ENCODE assay signal across 1 cellular context in the genomic region with DNA sequence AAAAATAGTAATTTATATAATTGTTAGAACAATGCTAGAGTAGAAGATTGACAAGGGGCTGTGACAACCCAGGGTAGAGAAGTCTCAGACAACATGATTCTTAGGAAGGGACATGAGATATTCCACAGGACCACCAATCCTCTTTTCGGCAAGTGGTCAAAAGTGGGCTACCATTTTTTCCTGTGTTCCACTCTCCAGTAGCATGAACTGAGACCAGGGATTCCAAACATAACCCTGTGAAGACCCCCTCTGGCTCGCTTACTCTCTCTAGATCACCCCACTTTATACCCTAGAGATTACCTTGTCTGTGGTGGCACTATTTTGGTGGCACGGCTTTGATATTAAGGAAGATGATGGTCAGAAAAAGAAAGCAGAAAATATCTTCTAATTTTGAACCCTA.
A peak's percentile ranks its signal among the peaks of the same experiment; 100 is the strongest.
TF ChIP-seq lines count a peak whose summit lies in the region.

No MANE protein-coding gene starts in this region.

TF ChIP-seq in GM12878, 131 proteins besides CTCF, POLR2A, EP300 and RAD21 (continues in another document):
- no peak for TF ChIP-seq CEBPZ (IDR thresholded peaks at IDR 0.05; ENCODE audit: low read depth, low read length)
- TF ChIP-seq RELB (IDR thresholded peaks at IDR 0.05; ENCODE audit: low read depth), result no peak
- no peak for TF ChIP-seq NFYA (IDR thresholded peaks at IDR 0.05; ENCODE audit: borderline replicate concordance, low read depth, low read length)
- no peak for TF ChIP-seq HSF1 (IDR thresholded peaks at IDR 0.05; ENCODE audit: low read depth, low read length)
- no peak for TF ChIP-seq TCF7 (IDR thresholded peaks at IDR 0.05; ENCODE audit: borderline replicate concordance)
- TF ChIP-seq TCF3 (IDR thresholded peaks at IDR 0.05; ENCODE audit: borderline replicate concordance, insufficient read depth, low read depth, low read length), result no peak
- TF ChIP-seq POLR2AphosphoS2 (IDR thresholded peaks at IDR 0.05; ENCODE audit: low read depth, low read length), result 0 out of 2 replicates have a peak, but pooled peaks have one; percentile 80
- no peak for TF ChIP-seq ZNF622 (IDR thresholded peaks at IDR 0.05)
- TF ChIP-seq, protein P1, sequence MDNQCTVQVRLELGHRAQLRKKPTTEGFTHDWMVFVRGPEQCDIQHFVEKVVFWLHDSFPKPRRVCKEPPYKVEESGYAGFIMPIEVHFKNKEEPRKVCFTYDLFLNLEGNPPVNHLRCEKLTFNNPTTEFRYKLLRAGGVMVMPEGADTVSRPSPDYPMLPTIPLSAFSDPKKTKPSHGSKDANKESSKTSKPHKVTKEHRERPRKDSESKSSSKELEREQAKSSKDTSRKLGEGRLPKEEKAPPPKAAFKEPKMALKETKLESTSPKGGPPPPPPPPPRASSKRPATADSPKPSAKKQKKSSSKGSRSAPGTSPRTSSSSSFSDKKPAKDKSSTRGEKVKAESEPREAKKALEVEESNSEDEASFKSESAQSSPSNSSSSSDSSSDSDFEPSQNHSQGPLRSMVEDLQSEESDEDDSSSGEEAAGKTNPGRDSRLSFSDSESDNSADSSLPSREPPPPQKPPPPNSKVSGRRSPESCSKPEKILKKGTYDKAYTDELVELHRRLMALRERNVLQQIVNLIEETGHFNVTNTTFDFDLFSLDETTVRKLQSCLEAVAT (IDR thresholded peaks at IDR 0.05), result peak; percentile 53
- no peak for TF ChIP-seq RB1 (IDR thresholded peaks at IDR 0.05; ENCODE audit: borderline replicate concordance)
- 0 out of 2 replicates have a peak, but pooled peaks have one; percentile 31 for TF ChIP-seq BMI1 (IDR thresholded peaks at IDR 0.05; ENCODE audit: borderline replicate concordance)
- TF ChIP-seq MYB (IDR thresholded peaks at IDR 0.05; ENCODE audit: borderline replicate concordance, low read depth, low read length), result no peak
- TF ChIP-seq, protein P2, sequence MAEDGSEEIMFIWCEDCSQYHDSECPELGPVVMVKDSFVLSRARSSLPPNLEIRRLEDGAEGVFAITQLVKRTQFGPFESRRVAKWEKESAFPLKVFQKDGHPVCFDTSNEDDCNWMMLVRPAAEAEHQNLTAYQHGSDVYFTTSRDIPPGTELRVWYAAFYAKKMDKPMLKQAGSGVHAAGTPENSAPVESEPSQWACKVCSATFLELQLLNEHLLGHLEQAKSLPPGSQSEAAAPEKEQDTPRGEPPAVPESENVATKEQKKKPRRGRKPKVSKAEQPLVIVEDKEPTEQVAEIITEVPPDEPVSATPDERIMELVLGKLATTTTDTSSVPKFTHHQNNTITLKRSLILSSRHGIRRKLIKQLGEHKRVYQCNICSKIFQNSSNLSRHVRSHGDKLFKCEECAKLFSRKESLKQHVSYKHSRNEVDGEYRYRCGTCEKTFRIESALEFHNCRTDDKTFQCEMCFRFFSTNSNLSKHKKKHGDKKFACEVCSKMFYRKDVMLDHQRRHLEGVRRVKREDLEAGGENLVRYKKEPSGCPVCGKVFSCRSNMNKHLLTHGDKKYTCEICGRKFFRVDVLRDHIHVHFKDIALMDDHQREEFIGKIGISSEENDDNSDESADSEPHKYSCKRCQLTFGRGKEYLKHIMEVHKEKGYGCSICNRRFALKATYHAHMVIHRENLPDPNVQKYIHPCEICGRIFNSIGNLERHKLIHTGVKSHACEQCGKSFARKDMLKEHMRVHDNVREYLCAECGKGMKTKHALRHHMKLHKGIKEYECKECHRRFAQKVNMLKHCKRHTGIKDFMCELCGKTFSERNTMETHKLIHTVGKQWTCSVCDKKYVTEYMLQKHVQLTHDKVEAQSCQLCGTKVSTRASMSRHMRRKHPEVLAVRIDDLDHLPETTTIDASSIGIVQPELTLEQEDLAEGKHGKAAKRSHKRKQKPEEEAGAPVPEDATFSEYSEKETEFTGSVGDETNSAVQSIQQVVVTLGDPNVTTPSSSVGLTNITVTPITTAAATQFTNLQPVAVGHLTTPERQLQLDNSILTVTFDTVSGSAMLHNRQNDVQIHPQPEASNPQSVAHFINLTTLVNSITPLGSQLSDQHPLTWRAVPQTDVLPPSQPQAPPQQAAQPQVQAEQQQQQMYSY (CRISPR knock-in tag; IDR thresholded peaks at IDR 0.05), result peak; percentile 13; the same call in 1 of the 2 replicates
- peak; percentile 57; the same call in 1 of the 2 replicates for TF ChIP-seq SMAD5 (IDR thresholded peaks at IDR 0.05; ENCODE audit: low read depth)
- TF ChIP-seq HDGF (IDR thresholded peaks at IDR 0.05), result no peak
- no peak for TF ChIP-seq RCOR1 (conservative IDR thresholded peaks at IDR 0.05; ENCODE audit: low read depth, low read length)
- no peak for TF ChIP-seq JUNB (IDR thresholded peaks at IDR 0.05)
- no peak for TF ChIP-seq ZNF384 (IDR thresholded peaks at IDR 0.05; ENCODE audit: borderline replicate concordance, low read depth, low read length)
- TF ChIP-seq BRCA1 (IDR thresholded peaks at IDR 0.05; ENCODE audit: low read depth, low read length), result no peak
- no peak for TF ChIP-seq TAF1 (IDR thresholded peaks at IDR 0.05; ENCODE audit: borderline replicate concordance, low read depth, low read length)
- TF ChIP-seq EGR1 (IDR thresholded peaks at IDR 0.05; ENCODE audit: borderline replicate concordance in 1 of 2, low read depth in 2 of 2, low read length in 2 of 2), result no peak
- no peak for TF ChIP-seq CBX5 (IDR thresholded peaks at IDR 0.05; ENCODE audit: low read depth)
- TF ChIP-seq SMAD1 (IDR thresholded peaks at IDR 0.05; ENCODE audit: low read depth, partially characterized antibody), result peak; percentile 12
- TF ChIP-seq, protein P3, sequence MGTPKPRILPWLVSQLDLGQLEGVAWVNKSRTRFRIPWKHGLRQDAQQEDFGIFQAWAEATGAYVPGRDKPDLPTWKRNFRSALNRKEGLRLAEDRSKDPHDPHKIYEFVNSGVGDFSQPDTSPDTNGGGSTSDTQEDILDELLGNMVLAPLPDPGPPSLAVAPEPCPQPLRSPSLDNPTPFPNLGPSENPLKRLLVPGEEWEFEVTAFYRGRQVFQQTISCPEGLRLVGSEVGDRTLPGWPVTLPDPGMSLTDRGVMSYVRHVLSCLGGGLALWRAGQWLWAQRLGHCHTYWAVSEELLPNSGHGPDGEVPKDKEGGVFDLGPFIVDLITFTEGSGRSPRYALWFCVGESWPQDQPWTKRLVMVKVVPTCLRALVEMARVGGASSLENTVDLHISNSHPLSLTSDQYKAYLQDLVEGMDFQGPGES (IDR thresholded peaks at IDR 0.05), result no peak
- TF ChIP-seq PBX3 (IDR thresholded peaks at IDR 0.05; ENCODE audit: insufficient replicate concordance, low read depth, low read length), result no peak
- no peak for TF ChIP-seq USF2 (IDR thresholded peaks at IDR 0.05; ENCODE audit: borderline replicate concordance, low read depth, low read length)
- no peak for TF ChIP-seq RELA (IDR thresholded peaks at IDR 0.05; ENCODE audit: borderline replicate concordance, partially characterized antibody)
- TF ChIP-seq KDM1A (IDR thresholded peaks at IDR 0.05; ENCODE audit: borderline replicate concordance), result no peak
- TF ChIP-seq BACH1 (IDR thresholded peaks at IDR 0.05; ENCODE audit: borderline replicate concordance), result peak; percentile 79
- TF ChIP-seq GABPA (IDR thresholded peaks at IDR 0.05; ENCODE audit: low read depth), result no peak
- TF ChIP-seq, protein P4, sequence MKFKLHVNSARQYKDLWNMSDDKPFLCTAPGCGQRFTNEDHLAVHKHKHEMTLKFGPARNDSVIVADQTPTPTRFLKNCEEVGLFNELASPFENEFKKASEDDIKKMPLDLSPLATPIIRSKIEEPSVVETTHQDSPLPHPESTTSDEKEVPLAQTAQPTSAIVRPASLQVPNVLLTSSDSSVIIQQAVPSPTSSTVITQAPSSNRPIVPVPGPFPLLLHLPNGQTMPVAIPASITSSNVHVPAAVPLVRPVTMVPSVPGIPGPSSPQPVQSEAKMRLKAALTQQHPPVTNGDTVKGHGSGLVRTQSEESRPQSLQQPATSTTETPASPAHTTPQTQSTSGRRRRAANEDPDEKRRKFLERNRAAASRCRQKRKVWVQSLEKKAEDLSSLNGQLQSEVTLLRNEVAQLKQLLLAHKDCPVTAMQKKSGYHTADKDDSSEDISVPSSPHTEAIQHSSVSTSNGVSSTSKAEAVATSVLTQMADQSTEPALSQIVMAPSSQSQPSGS (IDR thresholded peaks at IDR 0.05; ENCODE audit: low read length), result no peak
- TF ChIP-seq ZNF217 (IDR thresholded peaks at IDR 0.05), result no peak
- TF ChIP-seq, protein P5, sequence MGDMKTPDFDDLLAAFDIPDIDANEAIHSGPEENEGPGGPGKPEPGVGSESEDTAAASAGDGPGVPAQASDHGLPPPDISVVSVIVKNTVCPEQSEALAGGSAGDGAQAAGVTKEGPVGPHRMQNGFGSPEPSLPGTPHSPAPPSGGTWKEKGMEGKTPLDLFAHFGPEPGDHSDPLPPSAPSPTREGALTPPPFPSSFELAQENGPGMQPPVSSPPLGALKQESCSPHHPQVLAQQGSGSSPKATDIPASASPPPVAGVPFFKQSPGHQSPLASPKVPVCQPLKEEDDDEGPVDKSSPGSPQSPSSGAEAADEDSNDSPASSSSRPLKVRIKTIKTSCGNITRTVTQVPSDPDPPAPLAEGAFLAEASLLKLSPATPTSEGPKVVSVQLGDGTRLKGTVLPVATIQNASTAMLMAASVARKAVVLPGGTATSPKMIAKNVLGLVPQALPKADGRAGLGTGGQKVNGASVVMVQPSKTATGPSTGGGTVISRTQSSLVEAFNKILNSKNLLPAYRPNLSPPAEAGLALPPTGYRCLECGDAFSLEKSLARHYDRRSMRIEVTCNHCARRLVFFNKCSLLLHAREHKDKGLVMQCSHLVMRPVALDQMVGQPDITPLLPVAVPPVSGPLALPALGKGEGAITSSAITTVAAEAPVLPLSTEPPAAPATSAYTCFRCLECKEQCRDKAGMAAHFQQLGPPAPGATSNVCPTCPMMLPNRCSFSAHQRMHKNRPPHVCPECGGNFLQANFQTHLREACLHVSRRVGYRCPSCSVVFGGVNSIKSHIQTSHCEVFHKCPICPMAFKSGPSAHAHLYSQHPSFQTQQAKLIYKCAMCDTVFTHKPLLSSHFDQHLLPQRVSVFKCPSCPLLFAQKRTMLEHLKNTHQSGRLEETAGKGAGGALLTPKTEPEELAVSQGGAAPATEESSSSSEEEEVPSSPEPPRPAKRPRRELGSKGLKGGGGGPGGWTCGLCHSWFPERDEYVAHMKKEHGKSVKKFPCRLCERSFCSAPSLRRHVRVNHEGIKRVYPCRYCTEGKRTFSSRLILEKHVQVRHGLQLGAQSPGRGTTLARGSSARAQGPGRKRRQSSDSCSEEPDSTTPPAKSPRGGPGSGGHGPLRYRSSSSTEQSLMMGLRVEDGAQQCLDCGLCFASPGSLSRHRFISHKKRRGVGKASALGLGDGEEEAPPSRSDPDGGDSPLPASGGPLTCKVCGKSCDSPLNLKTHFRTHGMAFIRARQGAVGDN (IDR thresholded peaks at IDR 0.05), result peak; percentile 53; the same call in 1 of the 2 replicates
- no peak for TF ChIP-seq SUZ12 (IDR thresholded peaks at IDR 0.05; ENCODE audit: unreplicated experiment)
- no peak for TF ChIP-seq EZH2 (IDR thresholded peaks at IDR 0.05; ENCODE audit: borderline replicate concordance, control insufficient read depth, low read depth, low read length)
